Comparison of ENCODE assay signal across 15 cellular contexts in genomic region chr3:148090156-148090555, GRCh38.
DNase-seq lines count a peak whose midpoint lies in the region; ATAC-seq and TF ChIP-seq lines count a peak whose summit lies in the region.
"Had no signal": no experiment of that assay in that cellular context is flagged by ENCODE, and none has a peak within 500 bp of the region (broad histone marks: within the 10 kb centered on the region; RNA-seq: fewer than 3 reads in every experiment).

No MANE protein-coding gene starts in this region.

- H3K36me3 ChIP-seq in DND-41 (ENCODE audit: insufficient read depth, low read length) (no peaks in the 10 kb centered on the region), neural progenitor cell (no peaks in the 10 kb centered on the region), upper lobe of left lung (no peaks in the 10 kb centered on the region)
- H3K36me3 ChIP-seq: BLaER1 treated with 17β-estradiol and CSF1 and Interleukin-3, amounts not matched to agents 10 nM and 100 nM had no signal

- ATAC-seq in DND-41 (ENCODE audit: insufficient read depth, low read depth) (no peak), HG03097 (IDR thresholded peaks at IDR 0.05; ENCODE audit: low FRiP score, unreplicated experiment) (no peak), upper lobe of left lung (ENCODE audit: low FRiP score in 2 of 2) (no peak)
- ATAC-seq in stimulated activated naive B cell treated with anti-CD40 and anti-IgM and Interleukin-4, amounts not matched to agents 10 μg/mL and 1 μg/mL and 100 μg/mL, for 72 hours (replicated peaks), result no peak
- ATAC-seq: GM12878 had no signal

- TF ChIP-seq CTCF in DND-41 (IDR thresholded peaks at IDR 0.05; ENCODE audit: borderline replicate concordance, extremely low read depth, low read length, poor library complexity, severe bottlenecking), result no peak
- TF ChIP-seq CTCF in brain (conservative IDR thresholded peaks at IDR 0.05), result no peak
- no peak for TF ChIP-seq CTCF in neural progenitor cell (IDR thresholded peaks at IDR 0.05)
- no peak for TF ChIP-seq CTCF in upper lobe of left lung (IDR thresholded peaks at IDR 0.05)

- no peaks in the 10 kb centered on the region for H4K20me1 ChIP-seq in DND-41 (ENCODE audit: insufficient read depth, low read length)
- H4K20me1 ChIP-seq in neural progenitor cell (ENCODE audit: low read depth), result no peaks in the 10 kb centered on the region
- H4K20me1 ChIP-seq: BLaER1 treated with 17β-estradiol and CSF1 and Interleukin-3, amounts not matched to agents 10 nM and 100 nM had no signal

- H3K9me3 ChIP-seq in DND-41 (ENCODE audit: insufficient read depth, low read length, severe bottlenecking) (no peaks in the 10 kb centered on the region), neural progenitor cell (ENCODE audit: low read depth) (no peaks in the 10 kb centered on the region), upper lobe of left lung (no peaks in the 10 kb centered on the region)
- H3K9me3 ChIP-seq: BLaER1 treated with 17β-estradiol and CSF1 and Interleukin-3, amounts not matched to agents 10 nM and 100 nM; Caco-2 had no signal

- H3K9ac ChIP-seq in DND-41 (ENCODE audit: low read depth, low read length) (0 out of 2 replicates have a peak overlapping the region, but pooled peaks have one; percentile 23), neural progenitor cell (no peak overlapping the region)
- H3K9ac ChIP-seq: BLaER1 treated with 17β-estradiol and CSF1 and Interleukin-3, amounts not matched to agents 10 nM and 100 nM had no signal

- H3K79me2 ChIP-seq in DND-41 (ENCODE audit: insufficient read depth, low read length) (no peaks in the 10 kb centered on the region), neural progenitor cell (ENCODE audit: low read depth) (no peaks in the 10 kb centered on the region)

- H3K9me3 Mint-ChIP-seq in brain (no peaks in the 10 kb centered on the region), neural progenitor cell (peaks cover 13% of the 10 kb centered on the region)
- H3K9me3 Mint-ChIP-seq in stimulated activated naive B cell treated with anti-CD40 and anti-IgM and Interleukin-4, amounts not matched to agents 10 μg/mL and 1 μg/mL and 100 μg/mL, for 72 hours, result no peaks in the 10 kb centered on the region
- H3K9me3 Mint-ChIP-seq: CD4-positive, alpha-beta T cell; H9 had no signal

- H3K27ac ChIP-seq in DND-41 (ENCODE audit: low read length) (peak overlapping the region; percentile 85), neural progenitor cell (no peak overlapping the region), upper lobe of left lung (no peak overlapping the region)

- H3K27me3 Mint-ChIP-seq in brain (peaks cover 12% of the 10 kb centered on the region), neural progenitor cell (ENCODE audit: insufficient read depth, low read depth) (peaks cover 3% of the 10 kb centered on the region)
- H3K27me3 Mint-ChIP-seq in stimulated activated naive B cell treated with anti-CD40 and anti-IgM and Interleukin-4, amounts not matched to agents 10 μg/mL and 1 μg/mL and 100 μg/mL, for 72 hours, result no peaks in the 10 kb centered on the region
- H3K27me3 Mint-ChIP-seq: B cell; CD4-positive, alpha-beta T cell had no signal

- no peak for TF ChIP-seq EP300 in upper lobe of left lung (IDR thresholded peaks at IDR 0.05)

- H3K27ac Mint-ChIP-seq in brain (peak overlapping the region in 2 of 5 experiments; percentile 54 to 86), neural progenitor cell (peak overlapping the region; percentile 62)
- no peak overlapping the region for H3K27ac Mint-ChIP-seq in stimulated activated naive B cell treated with anti-CD40 and anti-IgM and Interleukin-4, amounts not matched to agents 10 μg/mL and 1 μg/mL and 100 μg/mL, for 72 hours
- H3K27ac Mint-ChIP-seq: B cell; CD4-positive, alpha-beta T cell; H9 had no signal

- H3K4me1 ChIP-seq in DND-41 (ENCODE audit: insufficient read depth, low read length), result peaks cover 42% of the 10 kb centered on the region
- peaks cover 9% of the 10 kb centered on the region for H3K4me1 ChIP-seq in neural progenitor cell
- H3K4me1 ChIP-seq in upper lobe of left lung, result no peaks in the 10 kb centered on the region
- H3K4me1 ChIP-seq: Caco-2 had no signal

- peak overlapping the region; percentile 43; the same call in 1 of the 2 replicates for H3K4me2 ChIP-seq in DND-41 (ENCODE audit: insufficient read depth, low read length)
- H3K4me2 ChIP-seq in neural progenitor cell, result no peak overlapping the region

- H3K27me3 ChIP-seq in DND-41 (ENCODE audit: insufficient read depth, low read length, poor library complexity) (no peaks in the 10 kb centered on the region), neural progenitor cell (no peaks in the 10 kb centered on the region), upper lobe of left lung (no peaks in the 10 kb centered on the region)
- H3K27me3 ChIP-seq: BLaER1 treated with 17β-estradiol and CSF1 and Interleukin-3, amounts not matched to agents 10 nM and 100 nM had no signal

- H3K4me3 Mint-ChIP-seq in brain (peak overlapping the region in 3 of 5 experiments; percentile 32 to 60 (median 48)), neural progenitor cell (peak overlapping the region; percentile 69)
- no peak overlapping the region for H3K4me3 Mint-ChIP-seq in stimulated activated naive B cell treated with anti-CD40 and anti-IgM and Interleukin-4, amounts not matched to agents 10 μg/mL and 1 μg/mL and 100 μg/mL, for 72 hours
- H3K4me3 Mint-ChIP-seq: B cell; CD4-positive, alpha-beta T cell; H9 had no signal

- WGBS in upper lobe of left lung, 2 donors, result 51 to 74% methylated on average over 2 of the region's 2 CpGs

- no peak for TF ChIP-seq POLR2A in upper lobe of left lung (IDR thresholded peaks at IDR 0.05)

- H3K4me1 Mint-ChIP-seq in brain (peaks cover 9% of the 10 kb centered on the region), neural progenitor cell (peaks cover 55% of the 10 kb centered on the region)
- no peaks in the 10 kb centered on the region for H3K4me1 Mint-ChIP-seq in stimulated activated naive B cell treated with anti-CD40 and anti-IgM and Interleukin-4, amounts not matched to agents 10 μg/mL and 1 μg/mL and 100 μg/mL, for 72 hours
- H3K4me1 Mint-ChIP-seq: B cell had no signal

- no peak overlapping the region for H3K4me3 ChIP-seq in DND-41 (ENCODE audit: low read depth in 1 of 2, low read length in 2 of 2)
- no peak overlapping the region for H3K4me3 ChIP-seq in neural progenitor cell
- no peak overlapping the region for H3K4me3 ChIP-seq in upper lobe of left lung
- H3K4me3 ChIP-seq: BLaER1 treated with 17β-estradiol and CSF1 and Interleukin-3, amounts not matched to agents 10 nM and 100 nM; GM12878 had no signal

- H3F3A ChIP-seq in neural progenitor cell (ENCODE audit: low read depth), result no peaks in the 10 kb centered on the region

- H2AFZ ChIP-seq in DND-41 (ENCODE audit: low read depth, low read length), result peak overlapping the region; percentile 60
- H2AFZ ChIP-seq in neural progenitor cell (replicated peaks), result no peak overlapping the region

- DNase-seq in DND-41 (no peak), NCI-H524 (lab: John Stamatoyannopoulos, UW) (peak; percentile 66 to 81), neural progenitor cell (ENCODE audit: low spot score) (no peak), upper lobe of left lung (no peak)
- no peak for DNase-seq in stimulated activated naive B cell treated with anti-CD40 and anti-IgM and Interleukin-4, amounts not matched to agents 10 μg/mL and 1 μg/mL and 100 μg/mL, for 72 hours
- DNase-seq: Caco-2; CD4-positive, alpha-beta T cell; DMS153; DMS79; H9 had no signal

- H3K36me3 Mint-ChIP-seq in brain, result no peaks in the 10 kb centered on the region
- H3K36me3 Mint-ChIP-seq in neural progenitor cell, result peaks cover 22% of the 10 kb centered on the region
- no peaks in the 10 kb centered on the region for H3K36me3 Mint-ChIP-seq in stimulated activated naive B cell treated with anti-CD40 and anti-IgM and Interleukin-4, amounts not matched to agents 10 μg/mL and 1 μg/mL and 100 μg/mL, for 72 hours

Comparison
In these comparisons a context has a peak if more than half of its experiments do, and no peak if none do; other contexts are left out.
1. DNase-seq: peak in NCI-H524 (2 of 2); none in DND-41 (single experiment), neural progenitor cell (single experiment), upper lobe of left lung (0 of 2) and stimulated activated naive B cell treated with anti-CD40 and anti-IgM and Interleukin-4, amounts not matched to agents 10 μg/mL and 1 μg/mL and 100 μg/mL, for 72 hours (single experiment).
2. H3K4me3 Mint-ChIP-seq: peak in brain (3 of 5) and neural progenitor cell (single experiment); none in stimulated activated naive B cell treated with anti-CD40 and anti-IgM and Interleukin-4, amounts not matched to agents 10 μg/mL and 1 μg/mL and 100 μg/mL, for 72 hours (0 of 2).